Comparison of ENCODE assay signal across 34 cellular contexts in the genomic region with DNA sequence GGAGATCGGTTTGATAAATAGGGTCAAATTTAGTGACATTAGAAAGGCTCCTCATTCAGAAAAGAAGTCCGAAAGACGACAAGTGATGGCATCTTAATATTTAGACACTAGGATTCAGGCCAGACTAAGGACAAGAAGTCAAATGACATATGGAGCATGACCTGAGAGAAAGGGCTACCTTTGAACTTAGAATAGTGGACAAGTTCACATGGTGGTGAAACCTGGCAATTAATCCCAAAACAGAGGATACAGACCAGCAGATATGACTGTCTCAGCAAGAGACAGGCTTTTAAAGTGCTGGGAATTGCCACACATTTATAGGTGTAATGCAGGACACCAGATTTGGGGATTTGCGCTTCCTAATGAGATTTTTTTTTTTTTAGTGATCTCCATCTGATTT.
"Had no signal": no experiment of that assay in that cellular context is flagged by ENCODE, and none has a peak within 500 bp of the region (broad histone marks: within the 10 kb centered on the region; RNA-seq: fewer than 3 reads in every experiment).

No MANE protein-coding gene starts in this region.

- H3K4me3 Mint-ChIP-seq: activated B cell treated with CpG ODN at 0.5 μM for 24 hours; activated CD4-positive, alpha-beta memory T cell treated with anti-CD3 and anti-CD28 coated beads for 36 hours; activated CD4-positive, alpha-beta T cell treated with anti-CD3 and anti-CD28 coated beads, Interleukin-2, amount 10 ng/mL, durations not matched to agents 7 days and 5 days; activated CD8-positive, alpha-beta memory T cell treated with anti-CD3 and anti-CD28 coated beads, Interleukin-2, amount 10 ng/mL, durations not matched to agents 7 days and 5 days; activated CD8-positive, alpha-beta T cell treated with anti-CD3 and anti-CD28 coated beads for 36 hours; activated naive CD4-positive, alpha-beta T cell treated with anti-CD3 and anti-CD28 coated beads, Interleukin-2, amount 10 ng/mL, durations not matched to agents 7 days and 5 days; activated naive CD4-positive, alpha-beta T cell treated with anti-CD3 and anti-CD28 coated beads, Interleukin-2, amount 50 U/mL, for 24 hours; activated naive CD8-positive, alpha-beta T cell; activated naive CD8-positive, alpha-beta T cell treated with anti-CD3 and anti-CD28 coated beads, Interleukin-2, amount 10 ng/mL, durations not matched to agents 7 days and 5 days; activated naive CD8-positive, alpha-beta T cell treated with anti-CD3 and anti-CD28 coated beads, Interleukin-2, amount 50 U/mL, for 24 hours; activated T-cell treated with anti-CD3 and anti-CD28 coated beads, Interleukin-2, amount 50 U/mL, for 24 hours; brain; central memory CD8-positive, alpha-beta T cell; T-helper 1 cell treated with Interleukin-12 subunit alpha and Interleukin-12 subunit beta and Interleukin-4 antibody, amounts not matched to agents 30 μg/mL and 1 μg/mL, for 36 hours; T-helper 2 cell treated with Interferon-gamma antibody and Interleukin-4, amounts not matched to agents 5 μg/mL and 100 μg/mL, for 36 hours had no signal

- H3K36me3 ChIP-seq: ascending aorta had no signal

- ATAC-seq: activated CD8-positive, alpha-beta memory T cell treated with anti-CD3 and anti-CD28 coated beads, Interleukin-2, amount 10 ng/mL, durations not matched to agents 7 days and 5 days; activated CD8-positive, alpha-beta T cell treated with anti-CD3 and anti-CD28 coated beads for 36 hours; activated naive CD8-positive, alpha-beta T cell treated with anti-CD3 and anti-CD28 coated beads, Interleukin-2, amount 50 U/mL, for 24 hours had no signal

- FAIRE-seq: bronchial epithelial cell had no signal

- H3K27ac Mint-ChIP-seq: activated B cell treated with CpG ODN at 0.5 μM for 24 hours; activated CD4-positive, alpha-beta memory T cell treated with anti-CD3 and anti-CD28 coated beads for 36 hours; activated CD4-positive, alpha-beta T cell treated with anti-CD3 and anti-CD28 coated beads, Interleukin-2, amount 10 ng/mL, durations not matched to agents 7 days and 5 days; activated CD8-positive, alpha-beta memory T cell treated with anti-CD3 and anti-CD28 coated beads, Interleukin-2, amount 10 ng/mL, durations not matched to agents 7 days and 5 days; activated CD8-positive, alpha-beta T cell treated with anti-CD3 and anti-CD28 coated beads for 36 hours; activated naive CD4-positive, alpha-beta T cell treated with anti-CD3 and anti-CD28 coated beads, Interleukin-2, amount 10 ng/mL, durations not matched to agents 7 days and 5 days; activated naive CD4-positive, alpha-beta T cell treated with anti-CD3 and anti-CD28 coated beads, Interleukin-2, amount 50 U/mL, for 24 hours; activated naive CD8-positive, alpha-beta T cell; activated naive CD8-positive, alpha-beta T cell treated with anti-CD3 and anti-CD28 coated beads, Interleukin-2, amount 10 ng/mL, durations not matched to agents 7 days and 5 days; activated naive CD8-positive, alpha-beta T cell treated with anti-CD3 and anti-CD28 coated beads, Interleukin-2, amount 50 U/mL, for 24 hours; activated T-cell treated with anti-CD3 and anti-CD28 coated beads, Interleukin-2, amount 50 U/mL, for 24 hours; activated T-helper 2 cell treated with anti-CD3 and anti-CD28 coated beads, Interferon-gamma antibody, Interleukin-2, Interleukin-4, amounts not matched to agents 10 μg/mL and 5 μg/mL and 100 μg/mL, durations not matched to agents 14 hours and 24 hours and 36 hours; brain; T-helper 1 cell treated with Interleukin-12 subunit alpha and Interleukin-12 subunit beta and Interleukin-4 antibody, amounts not matched to agents 30 μg/mL and 1 μg/mL, for 36 hours; T-helper 2 cell treated with Interferon-gamma antibody and Interleukin-4, amounts not matched to agents 5 μg/mL and 100 μg/mL, for 36 hours had no signal

- H3K36me3 Mint-ChIP-seq: activated CD4-positive, alpha-beta memory T cell treated with anti-CD3 and anti-CD28 coated beads for 36 hours; activated CD8-positive, alpha-beta memory T cell treated with anti-CD3 and anti-CD28 coated beads, Interleukin-2, amount 10 ng/mL, durations not matched to agents 7 days and 5 days; activated naive CD4-positive, alpha-beta T cell treated with anti-CD3 and anti-CD28 coated beads, Interleukin-2, amount 10 ng/mL, durations not matched to agents 7 days and 5 days; activated naive CD4-positive, alpha-beta T cell treated with anti-CD3 and anti-CD28 coated beads, Interleukin-2, amount 50 U/mL, for 24 hours; activated naive CD8-positive, alpha-beta T cell; activated naive CD8-positive, alpha-beta T cell treated with anti-CD3 and anti-CD28 coated beads, Interleukin-2, amount 10 ng/mL, durations not matched to agents 7 days and 5 days; brain had no signal

- H3K9me3 ChIP-seq: ascending aorta had no signal

- H3K4me1 Mint-ChIP-seq: activated B cell treated with CpG ODN at 0.5 μM for 24 hours; activated CD4-positive, alpha-beta T cell treated with anti-CD3 and anti-CD28 coated beads, Interleukin-2, amount 10 ng/mL, durations not matched to agents 7 days and 5 days; activated CD8-positive, alpha-beta memory T cell treated with anti-CD3 and anti-CD28 coated beads, Interleukin-2, amount 10 ng/mL, durations not matched to agents 7 days and 5 days; activated naive CD4-positive, alpha-beta T cell treated with anti-CD3 and anti-CD28 coated beads, Interleukin-2, amount 10 ng/mL, durations not matched to agents 7 days and 5 days; activated naive CD4-positive, alpha-beta T cell treated with anti-CD3 and anti-CD28 coated beads, Interleukin-2, amount 50 U/mL, for 24 hours; activated naive CD8-positive, alpha-beta T cell treated with anti-CD3 and anti-CD28 coated beads, Interleukin-2, amount 10 ng/mL, durations not matched to agents 7 days and 5 days; activated naive CD8-positive, alpha-beta T cell treated with anti-CD3 and anti-CD28 coated beads, Interleukin-2, amount 50 U/mL, for 24 hours; central memory CD8-positive, alpha-beta T cell had no signal

- H3K27me3 Mint-ChIP-seq: activated B cell treated with CpG ODN at 0.5 μM for 24 hours; activated CD4-positive, alpha-beta memory T cell treated with anti-CD3 and anti-CD28 coated beads for 36 hours; activated CD4-positive, alpha-beta T cell treated with anti-CD3 and anti-CD28 coated beads, Interleukin-2, amount 10 ng/mL, durations not matched to agents 7 days and 5 days; activated CD8-positive, alpha-beta memory T cell treated with anti-CD3 and anti-CD28 coated beads, Interleukin-2, amount 10 ng/mL, durations not matched to agents 7 days and 5 days; activated CD8-positive, alpha-beta T cell treated with anti-CD3 and anti-CD28 coated beads for 36 hours; activated naive CD4-positive, alpha-beta T cell treated with anti-CD3 and anti-CD28 coated beads, Interleukin-2, amount 10 ng/mL, durations not matched to agents 7 days and 5 days; activated naive CD4-positive, alpha-beta T cell treated with anti-CD3 and anti-CD28 coated beads, Interleukin-2, amount 50 U/mL, for 24 hours; activated naive CD8-positive, alpha-beta T cell; activated naive CD8-positive, alpha-beta T cell treated with anti-CD3 and anti-CD28 coated beads, Interleukin-2, amount 10 ng/mL, durations not matched to agents 7 days and 5 days; activated naive CD8-positive, alpha-beta T cell treated with anti-CD3 and anti-CD28 coated beads, Interleukin-2, amount 50 U/mL, for 24 hours; activated T-cell treated with anti-CD3 and anti-CD28 coated beads, Interleukin-2, amount 50 U/mL, for 24 hours; brain; central memory CD8-positive, alpha-beta T cell had no signal

- H3K27ac ChIP-seq: ascending aorta, cardiac muscle cell, VCaP had no signal

- H3K4me1 ChIP-seq: ascending aorta had no signal

- H3K4me3 ChIP-seq: ascending aorta, cardiac muscle cell had no signal

- H3K27me3 ChIP-seq: ascending aorta, cardiac muscle cell had no signal

- DNase-seq: activated B cell treated with CpG ODN at 0.5 μM for 24 hours; activated CD4-positive, alpha-beta memory T cell treated with anti-CD3 and anti-CD28 coated beads for 36 hours; activated CD4-positive, alpha-beta T cell treated with anti-CD3 and anti-CD28 coated beads for 4 hours; activated CD4-positive, alpha-beta T cell treated with anti-CD3 and anti-CD28 coated beads, Interleukin-2, amount 10 ng/mL, durations not matched to agents 7 days and 5 days; activated CD4-positive, CD25-positive, alpha-beta regulatory T cell treated with anti-CD3 and anti-CD28 coated beads, Interleukin-2, amount 50 U/mL, for 72 hours; activated CD8-positive, alpha-beta memory T cell treated with anti-CD3 and anti-CD28 coated beads, Interleukin-2, amount 10 ng/mL, durations not matched to agents 7 days and 5 days; activated CD8-positive, alpha-beta memory T cell treated with anti-CD3 and anti-CD28 coated beads, Interleukin-2, amount 50 U/mL, for 48 hours; activated CD8-positive, alpha-beta T cell treated with anti-CD3 and anti-CD28 coated beads for 36 hours; activated effector memory CD4-positive, alpha-beta T cell treated with Interleukin-2 at 50 U/mL for 16 hours; activated gamma-delta T cell; activated naive CD4-positive, alpha-beta T cell treated with anti-CD3 and anti-CD28 coated beads, Interleukin-2, amount 10 ng/mL, durations not matched to agents 7 days and 5 days; activated naive CD4-positive, alpha-beta T cell treated with Interleukin-2 at 50 U/mL for 16 hours; activated naive CD8-positive, alpha-beta T cell treated with anti-CD3 and anti-CD28 coated beads, Interleukin-2, amount 10 ng/mL, durations not matched to agents 7 days and 5 days; activated naive CD8-positive, alpha-beta T cell treated with anti-CD3 and anti-CD28 coated beads, Interleukin-2, amount 50 U/mL, for 24 hours; activated T-cell treated with anti-CD3 and anti-CD28 coated beads, Interleukin-2, amount 50 U/mL, for 24 hours; activated T-cell treated with anti-CD3 and anti-CD28 coated beads, Interleukin-2, amount 50 U/mL, for 48 hours; amygdala; anterior cingulate cortex; caudate nucleus; cerebellar nuclear complex; T-helper 1 cell; T-helper 2 cell; T-helper 9 cell had no signal

- H3K9me3 Mint-ChIP-seq: activated B cell treated with CpG ODN at 0.5 μM for 24 hours; activated CD4-positive, alpha-beta memory T cell treated with anti-CD3 and anti-CD28 coated beads for 36 hours; activated CD4-positive, alpha-beta T cell treated with anti-CD3 and anti-CD28 coated beads, Interleukin-2, amount 10 ng/mL, durations not matched to agents 7 days and 5 days; activated CD8-positive, alpha-beta T cell treated with anti-CD3 and anti-CD28 coated beads for 36 hours; activated naive CD4-positive, alpha-beta T cell treated with anti-CD3 and anti-CD28 coated beads, Interleukin-2, amount 10 ng/mL, durations not matched to agents 7 days and 5 days; activated naive CD8-positive, alpha-beta T cell treated with anti-CD3 and anti-CD28 coated beads, Interleukin-2, amount 50 U/mL, for 24 hours; activated T-cell treated with anti-CD3 and anti-CD28 coated beads, Interleukin-2, amount 50 U/mL, for 24 hours; activated T-helper 2 cell treated with anti-CD3 and anti-CD28 coated beads, Interferon-gamma antibody, Interleukin-2, Interleukin-4, amounts not matched to agents 10 μg/mL and 5 μg/mL and 100 μg/mL, durations not matched to agents 14 hours and 24 hours and 36 hours; brain; central memory CD8-positive, alpha-beta T cell; T-helper 1 cell treated with Interleukin-12 subunit alpha and Interleukin-12 subunit beta and Interleukin-4 antibody, amounts not matched to agents 30 μg/mL and 1 μg/mL, for 36 hours; T-helper 2 cell treated with Interferon-gamma antibody and Interleukin-4, amounts not matched to agents 5 μg/mL and 100 μg/mL, for 36 hours had no signal
